Comparison of ENCODE assay signal across 11 cellular contexts in the genomic region with DNA sequence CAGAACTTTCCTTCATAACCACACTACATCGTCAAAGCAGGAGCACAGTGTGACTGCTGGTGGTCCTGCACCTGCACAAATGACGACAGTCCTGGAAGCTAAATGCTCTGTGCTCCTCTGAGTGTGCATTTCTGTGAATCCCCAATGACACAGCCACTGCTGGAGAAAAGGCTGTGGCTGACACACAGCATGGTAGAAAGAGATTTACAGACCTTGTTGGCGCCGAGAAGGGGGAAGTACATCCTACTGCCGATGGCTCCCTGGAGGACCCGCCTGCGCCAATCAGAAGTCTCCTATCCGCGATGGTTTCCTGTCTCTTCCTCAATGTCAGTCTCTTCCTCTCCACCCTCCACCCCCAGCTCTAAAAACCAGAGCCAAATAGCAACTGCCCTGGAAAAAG.
A peak's percentile ranks its signal among the peaks of the same experiment; 100 is the strongest.
DNase-seq lines count a peak whose midpoint lies in the region; ATAC-seq and TF ChIP-seq lines count a peak whose summit lies in the region.
"Had no signal": no experiment of that assay in that cellular context is flagged by ENCODE, and none has a peak within 500 bp of the region (broad histone marks: within the 10 kb centered on the region; RNA-seq: fewer than 3 reads in every experiment).

No MANE protein-coding gene starts in this region.

- H3K4me3 Mint-ChIP-seq in CD8-positive, alpha-beta memory T cell: peak overlapping the region in 5 of 7 donors; percentile 12 to 68 (median 49)
- H3K4me3 Mint-ChIP-seq in activated naive CD4-positive, alpha-beta T cell treated with anti-CD3 and anti-CD28 coated beads for 36 hours: peak overlapping the region; percentile 37

- H3K36me3 ChIP-seq in CD8-positive, alpha-beta memory T cell (ENCODE audit: insufficient read depth, low read length): no peaks in the 10 kb centered on the region
- H3K36me3 ChIP-seq in gastrocnemius medialis: no peaks in the 10 kb centered on the region

- intact Hi-C loops in activated naive CD4-positive, alpha-beta T cell treated with anti-CD3 and anti-CD28 coated beads for 36 hours (cut with micrococcal nuclease): loop anchor here (5.0 to 10.0 kb wide), 2 partner anchors 418 to 461 kb away; a partner anchor contains a TSS
- intact Hi-C loops in gastrocnemius medialis (cut with DNase I; ENCODE audit: low total_unique reads): loop anchor here (5.0 kb wide), 1 partner anchor 488 kb away; no protein-coding TSS in a partner anchor

- CTCF ChIA-PET in CD8-positive, alpha-beta memory T cell (lab: Charles Lee): interaction anchor here (2.0 kb wide), 1 partner anchor 72 kb away, joined by 7 read pairs; no protein-coding TSS in a partner anchor
- CTCF ChIA-PET in activated naive CD4-positive, alpha-beta T cell treated with anti-CD3 and anti-CD28 coated beads for 36 hours (lab: Charles Lee): interaction anchor here (0.8 to 2.4 kb wide), 4 partner anchors 72 to 491 kb away, joined by 3 to 8 read pairs (median 4); no protein-coding TSS in a partner anchor

- H3K27ac ChIP-seq in CD8-positive, alpha-beta memory T cell (ENCODE audit: low read depth, low read length): no peak overlapping the region
- no peak overlapping the region for H3K27ac ChIP-seq in gastrocnemius medialis

- H3K9me3 ChIP-seq in CD8-positive, alpha-beta memory T cell (ENCODE audit: low read length): no peaks in the 10 kb centered on the region
- H3K9me3 ChIP-seq in gastrocnemius medialis: no peaks in the 10 kb centered on the region

- H3K27me3 Mint-ChIP-seq in CD8-positive, alpha-beta memory T cell: peaks cover 0 to 6% of the 10 kb centered on the region in 2 donors
- no peaks in the 10 kb centered on the region for H3K27me3 Mint-ChIP-seq in activated naive CD4-positive, alpha-beta T cell treated with anti-CD3 and anti-CD28 coated beads for 36 hours (ENCODE audit: low read depth)

- peaks cover 0 to 2% (median 0%) of the 10 kb centered on the region in 3 donors for H3K36me3 Mint-ChIP-seq in CD8-positive, alpha-beta memory T cell
- no peaks in the 10 kb centered on the region for H3K36me3 Mint-ChIP-seq in activated naive CD4-positive, alpha-beta T cell treated with anti-CD3 and anti-CD28 coated beads for 36 hours (ENCODE audit: low read depth)

- H3K27me3 ChIP-seq in CD8-positive, alpha-beta memory T cell (ENCODE audit: insufficient read depth, low read length, poor library complexity, severe bottlenecking): no peaks in the 10 kb centered on the region
- H3K27me3 ChIP-seq in gastrocnemius medialis: no peaks in the 10 kb centered on the region

- H3K4me3 ChIP-seq in CD8-positive, alpha-beta memory T cell (ENCODE audit: low read length): peak overlapping the region; percentile 11
- H3K4me3 ChIP-seq in gastrocnemius medialis: no peak overlapping the region

- in situ Hi-C loops in gastrocnemius medialis (cut with MboI; ENCODE audit: low sequenced_read_pairs in 4 of 4): no loop called here

- H3K27ac Mint-ChIP-seq in CD8-positive, alpha-beta memory T cell: peak overlapping the region in 3 of 8 donors; percentile 34 to 61 (median 61)
- peak overlapping the region; percentile 31 for H3K27ac Mint-ChIP-seq in activated naive CD4-positive, alpha-beta T cell treated with anti-CD3 and anti-CD28 coated beads for 36 hours

- peak in 1 of 5 donors; percentile 9 for DNase-seq in CD8-positive, alpha-beta memory T cell
- DNase-seq in MV-4-11 (lab: John Stamatoyannopoulos, UW): peak; percentile 85
- peak; percentile 73 for DNase-seq in activated naive CD4-positive, alpha-beta T cell treated with anti-CD3 and anti-CD28 coated beads for 36 hours
- DNase-seq in gastrocnemius medialis: peak; percentile 12 to 30
- no peak for DNase-seq in occipital lobe (lab: John Stamatoyannopoulos, UW)
- no peak for DNase-seq in left lobe of liver (ENCODE audit: low spot score)
- no peak for DNase-seq in inferior parietal cortex (ENCODE audit: extremely low spot score)
- DNase-seq in NCI-H446 (lab: John Stamatoyannopoulos, UW): no peak
- DNase-seq: NCI-H2171, retina, SHP77 had no signal

- peaks cover 15 to 27% (median 23%) of the 10 kb centered on the region in 3 donors for H3K4me1 Mint-ChIP-seq in CD8-positive, alpha-beta memory T cell
- H3K4me1 Mint-ChIP-seq in activated naive CD4-positive, alpha-beta T cell treated with anti-CD3 and anti-CD28 coated beads for 36 hours (ENCODE audit: low read depth): peaks cover 21% of the 10 kb centered on the region

- TF ChIP-seq POLR2A in gastrocnemius medialis (IDR thresholded peaks at IDR 0.05): no peak

- ATAC-seq in gastrocnemius medialis (no peak), left lobe of liver (no peak)

- POLR2A ChIA-PET in CD8-positive, alpha-beta memory T cell (lab: Charles Lee): no interaction called here

- no peak for TF ChIP-seq CTCF in gastrocnemius medialis (IDR thresholded peaks at IDR 0.05 in 4 of 5, conservative IDR thresholded peaks at IDR 0.05 in 1 of 5)

- peaks cover 0 to 1% (median 0%) of the 10 kb centered on the region in 5 donors for H3K9me3 Mint-ChIP-seq in CD8-positive, alpha-beta memory T cell
- no peaks in the 10 kb centered on the region for H3K9me3 Mint-ChIP-seq in activated naive CD4-positive, alpha-beta T cell treated with anti-CD3 and anti-CD28 coated beads for 36 hours

- H3K4me1 ChIP-seq in CD8-positive, alpha-beta memory T cell (ENCODE audit: insufficient read depth, low read length): peaks cover 16% of the 10 kb centered on the region
- H3K4me1 ChIP-seq in gastrocnemius medialis: no peaks in the 10 kb centered on the region

Comparison
In these comparisons a context has a peak if more than half of its experiments do, and no peak if none do; other contexts are left out.
1. DNase-seq: peak in MV-4-11 (single experiment), activated naive CD4-positive, alpha-beta T cell treated with anti-CD3 and anti-CD28 coated beads for 36 hours (single experiment) and gastrocnemius medialis (2 of 2); none in occipital lobe (single experiment), left lobe of liver (single experiment), inferior parietal cortex (single experiment) and NCI-H446 (0 of 2).